ENCODE assay signal across 17 cellular contexts in genomic region chr15:67251318-67251717, GRCh38. TPM values are rescaled to one million over a fixed set of nuclear protein-coding genes. Genes with fewer than 3 reads are reported as not detected.
DNase-seq lines count a peak whose midpoint lies in the region; ATAC-seq and TF ChIP-seq lines count a peak whose summit lies in the region.
"Had no signal": no experiment of that assay in that cellular context is flagged by ENCODE, and none has a peak within 500 bp of the region (broad histone marks: within the 10 kb centered on the region; RNA-seq: fewer than 3 reads in every experiment).

No MANE protein-coding gene starts in this region.

- TSS peak; percentile 3 for BruUV-seq in PC-9 (replicated peaks; lab: Mats Ljungman, UMichigan)

- no peaks in the 10 kb centered on the region for H3K27me3 ChIP-seq in CD4-positive, CD25-positive, alpha-beta regulatory T cell (ENCODE audit: control insufficient read depth, insufficient read depth, low read length)
- no peaks in the 10 kb centered on the region for H3K27me3 ChIP-seq in PC-9 (ENCODE audit: insufficient read depth, low read depth)

- H2AFZ ChIP-seq in PC-9: no peak overlapping the region
- H2AFZ ChIP-seq: GM23248 had no signal

- no peak for DNase-seq in CD4-positive, CD25-positive, alpha-beta regulatory T cell
- DNase-seq in PC-9 (no peak), neural crest cell (ENCODE audit: low read depth, low spot score) (no peak), NCI-H446 treated with DMSO at 0.1 percent for 48 hours (lab: John Stamatoyannopoulos, UW) (no peak), NCI-H2196 (lab: John Stamatoyannopoulos, UW; ENCODE audit: unreplicated experiment) (no peak), dermis blood vessel endothelial cell (no peak)
- DNase-seq: 8988T; C1 segment of cervical spinal cord; CD8-positive, alpha-beta memory T cell; DMS 273 treated with DMSO at 0.1 percent for 48 hours; DMS79; EL; GDM1; GM23248 had no signal

- TF ChIP-seq CTCF in HEK293 (tag by site-specific recombination; IDR thresholded peaks at IDR 0.05): no peak
- no peak for TF ChIP-seq CTCF in PC-9 (conservative IDR thresholded peaks at IDR 0.05)
- TF ChIP-seq CTCF in neural crest cell (conservative IDR thresholded peaks at IDR 0.05): no peak

- no peak overlapping the region for H3K4me3 ChIP-seq in CD4-positive, CD25-positive, alpha-beta regulatory T cell (ENCODE audit: low read depth, low read length)
- H3K4me3 ChIP-seq in HEK293 (ENCODE audit: low read depth, low read length) (no peak overlapping the region), PC-9 (no peak overlapping the region)
- H3K4me3 ChIP-seq: GM12878, GM23248, HAP-1 had no signal

- peak overlapping the region in 2 of 3 donors; percentile 18 to 41 for H3K27ac Mint-ChIP-seq in CD4-positive, CD25-positive, alpha-beta regulatory T cell
- H3K27ac Mint-ChIP-seq in neural crest cell (ENCODE audit: unreplicated experiment): no peak overlapping the region

- no peak overlapping the region; the same call in 1 of the 2 replicates for H3K4me2 ChIP-seq in PC-9

- H3K9me2 ChIP-seq in PC-9 (ENCODE audit: insufficient read depth): no peaks in the 10 kb centered on the region

- intact Hi-C loops in PC-9 (cut with micrococcal nuclease; ENCODE audit: unreplicated experiment): loop anchor here (5.0 kb wide), 2 partner anchors 104 to 304 kb away; no protein-coding TSS in a partner anchor

- H3K4me1 Mint-ChIP-seq in CD4-positive, CD25-positive, alpha-beta regulatory T cell: peaks cover 29 to 74% (median 51%) of the 10 kb centered on the region in 4 donors
- H3K4me1 Mint-ChIP-seq in neural crest cell: peaks cover 22% of the 10 kb centered on the region

- peak overlapping the region in 3 of 4 donors; percentile 0 to 69 (median 38) for H3K4me3 Mint-ChIP-seq in CD4-positive, CD25-positive, alpha-beta regulatory T cell
- peak overlapping the region; percentile 62 for H3K4me3 Mint-ChIP-seq in neural crest cell

- H4K20me1 ChIP-seq in PC-9 (ENCODE audit: insufficient read depth): no peaks in the 10 kb centered on the region

- no peak for ATAC-seq in CD4-positive, CD25-positive, alpha-beta regulatory T cell (ENCODE audit: low read depth in 2 of 2)
- ATAC-seq: GM12878 had no signal

- peaks cover 3% of the 10 kb centered on the region for H3K36me3 ChIP-seq in CD4-positive, CD25-positive, alpha-beta regulatory T cell (ENCODE audit: control insufficient read depth, insufficient read depth, low read length)
- peaks cover 0 to 3% of the 10 kb centered on the region in 2 experiments; a peak in 1 of 3 replicates for H3K36me3 ChIP-seq in HEK293 (ENCODE audit: control insufficient read depth in 2 of 2, insufficient read depth in 1 of 2, low read length in 2 of 2)
- peaks cover 8% of the 10 kb centered on the region; the same call in 1 of the 2 replicates for H3K36me3 ChIP-seq in PC-9 (ENCODE audit: low read depth)
- H3K36me3 ChIP-seq: HAP-1 had no signal

- peaks cover 0 to 8% (median 2%) of the 10 kb centered on the region in 7 donors for H3K9me3 Mint-ChIP-seq in CD4-positive, CD25-positive, alpha-beta regulatory T cell
- H3K9me3 Mint-ChIP-seq in neural crest cell: peaks cover 2% of the 10 kb centered on the region

- H3K9me3 ChIP-seq in CD4-positive, CD25-positive, alpha-beta regulatory T cell (ENCODE audit: control insufficient read depth in 2 of 2, low read length in 2 of 2): no peaks in the 10 kb centered on the region
- no peaks in the 10 kb centered on the region for H3K9me3 ChIP-seq in HEK293 (ENCODE audit: control insufficient read depth, insufficient read depth, low read depth, low read length)
- no peaks in the 10 kb centered on the region for H3K9me3 ChIP-seq in PC-9 (ENCODE audit: insufficient read depth, low read depth)
- H3K9me3 ChIP-seq: HAP-1 had no signal

- H3F3A ChIP-seq in PC-9 (ENCODE audit: insufficient read depth, low read depth): peaks cover 24% of the 10 kb centered on the region

- peaks cover 27% of the 10 kb centered on the region for H3K4me1 ChIP-seq in CD4-positive, CD25-positive, alpha-beta regulatory T cell (ENCODE audit: control insufficient read depth, insufficient read depth, low read length, poor library complexity, severe bottlenecking)
- H3K4me1 ChIP-seq in HEK293 (ENCODE audit: control insufficient read depth, insufficient read depth, low read length): no peaks in the 10 kb centered on the region
- peaks cover 14% of the 10 kb centered on the region for H3K4me1 ChIP-seq in PC-9 (replicated peaks; ENCODE audit: insufficient read depth)

- POLR2A ChIA-PET in HEK293 (lab: Yijun Ruan, JAX) (interaction anchor here (0.6 kb wide), 1 partner anchor 9 kb away, joined by 7 read pairs; no protein-coding TSS in a partner anchor), PC-9 (lab: Charles Lee; ENCODE audit: unreplicated experiment) (no interaction called here)

- CTCF ChIA-PET in HEK293 (lab: Yijun Ruan, JAX) (interaction anchor here (0.7 kb wide), 1 partner anchor 135 kb away, joined by 4 read pairs; no protein-coding TSS in a partner anchor), PC-9 (lab: Charles Lee) (no interaction called here)

- H3K27ac ChIP-seq in CD4-positive, CD25-positive, alpha-beta regulatory T cell (ENCODE audit: insufficient read depth, low read length, poor library complexity, severe bottlenecking): no peak overlapping the region
- H3K27ac ChIP-seq in HEK293 (ENCODE audit: extremely low read depth, low read depth, low read length): no peak overlapping the region
- no peak overlapping the region for H3K27ac ChIP-seq in PC-9
- H3K27ac ChIP-seq: GM23248 had no signal

- H3K27me3 Mint-ChIP-seq in CD4-positive, CD25-positive, alpha-beta regulatory T cell: peaks cover 9% of the 10 kb centered on the region
- peaks cover 15% of the 10 kb centered on the region for H3K27me3 Mint-ChIP-seq in neural crest cell (ENCODE audit: low read depth)
- H3K27me3 Mint-ChIP-seq: CD8-positive, alpha-beta memory T cell had no signal

- H3K79me2 ChIP-seq in PC-9 (ENCODE audit: low read depth): peaks cover 81% of the 10 kb centered on the region

- peaks cover 15% of the 10 kb centered on the region for H3K36me3 Mint-ChIP-seq in CD4-positive, CD25-positive, alpha-beta regulatory T cell
- peaks cover 15% of the 10 kb centered on the region for H3K36me3 Mint-ChIP-seq in neural crest cell (ENCODE audit: low read depth)

TF ChIP-seq in HEK293, 187 proteins besides CTCF, POLR2A, EP300 and RAD21:
- 0 out of 2 replicates have a peak, but pooled peaks have one; percentile 7 for TF ChIP-seq GLIS1 (tag by site-specific recombination; IDR thresholded peaks at IDR 0.05)
- TF ChIP-seq SETDB1 (IDR thresholded peaks at IDR 0.05; ENCODE audit: insufficient read length, low read length): no peak
- TF ChIP-seq ZNF16 (tag by site-specific recombination; IDR thresholded peaks at IDR 0.05; ENCODE audit: low read depth): no peak
- TF ChIP-seq ZBTB17 (tag by site-specific recombination; IDR thresholded peaks at IDR 0.05): no peak
- TF ChIP-seq ZNF423 (tag by site-specific recombination; IDR thresholded peaks at IDR 0.05): no peak
TF ChIP-seq in HEK293: peak in this region for 1.

RNA-seq across cellular contexts. Expression of gene AAGAB, which starts 3.1 kb away (rescaled TPM):
- 28.1 TPM for total RNA-seq in CD4-positive, CD25-positive, alpha-beta regulatory T cell
- 10 to 100 TPM; 50.5 to 67.5 (median 55.2) TPM for polyA plus RNA-seq in CD4-positive, CD25-positive, alpha-beta regulatory T cell
- total RNA-seq in PC-9 (2021): 42.2 and 56.5 TPM in 2 replicates
- 54.9 and 56.2 TPM in 2 replicates for total RNA-seq in neural crest cell
- total RNA-seq in dermis blood vessel endothelial cell: 54.3 and 86.5 TPM in 2 replicates

RNA-seq across cellular contexts. Expression of gene IQCH, which starts 3.3 kb away (rescaled TPM):
- total RNA-seq in CD4-positive, CD25-positive, alpha-beta regulatory T cell: not detected
- polyA plus RNA-seq in CD4-positive, CD25-positive, alpha-beta regulatory T cell: under 1 TPM in 3 of 4 donors, not detected in 1; 0.32 to 0.54 (median 0.38) TPM
- total RNA-seq in PC-9 (2021): 7.5 and 8.6 TPM in 2 replicates
- 2.5 and 2.8 TPM in 2 replicates for total RNA-seq in neural crest cell
- 1.4 and 1.7 TPM in 2 replicates for total RNA-seq in dermis blood vessel endothelial cell
